1 cellular context compared by ENCODE assay signal in genomic region chr3:126972866-126973265, GRCh38.
TF ChIP-seq lines count a peak whose summit lies in the region.

No MANE protein-coding gene starts in this region.

TF ChIP-seq in HCT116, 20 proteins besides CTCF, POLR2A, EP300 and RAD21:
- no peak for TF ChIP-seq ZBTB33 (IDR thresholded peaks at IDR 0.05; ENCODE audit: extremely low read depth, insufficient replicate concordance, low read length)
- TF ChIP-seq TCF7L2 (IDR thresholded peaks at IDR 0.05; ENCODE audit: borderline replicate concordance, extremely low read depth, insufficient read depth, insufficient read length) = no peak
- no peak for TF ChIP-seq JUND (IDR thresholded peaks at IDR 0.05)
- TF ChIP-seq REST (IDR thresholded peaks at IDR 0.05; ENCODE audit: low read depth) = no peak
- no peak for TF ChIP-seq FOSL1 (IDR thresholded peaks at IDR 0.05; ENCODE audit: low read depth)
- no peak for TF ChIP-seq ELF1 (IDR thresholded peaks at IDR 0.05; ENCODE audit: borderline replicate concordance, low read depth)
- TF ChIP-seq CBX3 (IDR thresholded peaks at IDR 0.05; ENCODE audit: low read depth) = no peak
- TF ChIP-seq ZFX (IDR thresholded peaks at IDR 0.05) = no peak
- TF ChIP-seq SP1 (IDR thresholded peaks at IDR 0.05; ENCODE audit: low read depth) = no peak
- no peak for TF ChIP-seq POLR2AphosphoS5 (IDR thresholded peaks at IDR 0.05; ENCODE audit: low read depth, low read length)
- no peak for TF ChIP-seq MAX (IDR thresholded peaks at IDR 0.05)
- TF ChIP-seq EZH2phosphoT487 (IDR thresholded peaks at IDR 0.05; ENCODE audit: borderline replicate concordance) = no peak
TF ChIP-seq in HCT116: peak in this region for 0.
